In genomic region chr2:48248251-48248933, GRCh38 we compare ENCODE assay signal across 8 cellular contexts.
DNase-seq lines count a peak whose midpoint lies in the region; ATAC-seq and TF ChIP-seq lines count a peak whose summit lies in the region.

No MANE protein-coding gene starts in this region.

- no peak for TF ChIP-seq POLR2A in sigmoid colon (IDR thresholded peaks at IDR 0.05)

- H3K27ac ChIP-seq in right atrium auricular region (peak overlapping the region in 1 of 2 donors; percentile 64), sigmoid colon (peak overlapping the region; percentile 20 to 83 (median 60))

- H3K36me3 ChIP-seq in right atrium auricular region (no peaks in the 10 kb centered on the region), sigmoid colon (no peaks in the 10 kb centered on the region)

- H3K27me3 ChIP-seq in right atrium auricular region, result no peaks in the 10 kb centered on the region
- no peaks in the 10 kb centered on the region for H3K27me3 ChIP-seq in sigmoid colon

- DNase-seq in Right ventricle myocardium superior (no peak), right atrium auricular region (ENCODE audit: low spot score) (no peak), NCI-H82 (lab: John Stamatoyannopoulos, UW) (peak; percentile 76), fibroblast of pulmonary artery (ENCODE audit: low read depth) (peak; percentile 87), sigmoid colon (no peak), NCI-H1048 (lab: John Stamatoyannopoulos, UW) (no peak), GDM1 (lab: John Stamatoyannopoulos, UW) (no peak)

- H3K4me1 ChIP-seq in right atrium auricular region (peaks cover 0 to 28% of the 10 kb centered on the region in 2 donors), sigmoid colon (peaks cover 0 to 27% (median 25%) of the 10 kb centered on the region in 4 donors)

- H3K4me3 ChIP-seq in right atrium auricular region, result no peak overlapping the region
- no peak overlapping the region for H3K4me3 ChIP-seq in fibroblast of pulmonary artery (replicated peaks; ENCODE audit: low read depth, low read length)
- H3K4me3 ChIP-seq in sigmoid colon, result no peak overlapping the region

- H3K9me3 ChIP-seq in right atrium auricular region, result no peaks in the 10 kb centered on the region
- no peaks in the 10 kb centered on the region for H3K9me3 ChIP-seq in sigmoid colon

- intact Hi-C loops in Right ventricle myocardium superior (cut with DNase I) (no loop called here), sigmoid colon (cut with DNase I) (no loop called here)

- no peak for TF ChIP-seq EP300 in sigmoid colon (IDR thresholded peaks at IDR 0.05)

- ATAC-seq in Right ventricle myocardium superior (ENCODE audit: poor library complexity) (peak; percentile 92), HG02943 (IDR thresholded peaks at IDR 0.05; ENCODE audit: low read depth, unreplicated experiment) (peak; percentile 74)

- WGBS in sigmoid colon, 2 donors, result 83 to 89% methylated on average over 3 of the region's 3 CpGs

- no peak for TF ChIP-seq CTCF in right atrium auricular region (IDR thresholded peaks at IDR 0.05)
- no peak for TF ChIP-seq CTCF in fibroblast of pulmonary artery (IDR thresholded peaks at IDR 0.05; ENCODE audit: low read length, missing control alignments)
- no peak for TF ChIP-seq CTCF in sigmoid colon (IDR thresholded peaks at IDR 0.05)

Comparison
In these comparisons a context has a peak if more than half of its experiments do, and no peak if none do; other contexts are left out.
1. DNase-seq: peak in NCI-H82 (single experiment) and fibroblast of pulmonary artery (single experiment); none in Right ventricle myocardium superior (single experiment), right atrium auricular region (single experiment), sigmoid colon (single experiment), NCI-H1048 (single experiment) and GDM1 (single experiment).